In the genomic region with DNA sequence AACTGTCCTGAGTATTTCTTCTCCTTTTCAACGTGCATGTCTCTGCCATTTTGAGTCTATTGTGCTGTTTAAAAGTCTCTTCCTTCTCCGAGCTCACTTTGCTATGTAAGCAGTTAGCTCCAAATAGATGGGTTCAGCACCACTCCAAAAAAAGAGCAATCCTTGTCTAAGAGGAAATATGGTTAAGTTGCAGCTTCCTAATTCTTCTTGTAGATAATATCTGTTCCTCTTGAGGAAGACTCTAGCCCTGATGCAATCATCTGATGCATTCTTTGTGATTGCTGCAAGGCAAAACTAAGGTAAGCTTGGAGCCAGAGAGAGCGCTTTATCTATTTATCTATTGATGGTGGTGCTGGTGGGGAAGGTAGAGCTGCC, we compare ENCODE assay signal across 15 cellular contexts. TPM values are rescaled to one million over a fixed set of nuclear protein-coding genes. Genes with fewer than 3 reads are reported as not detected.
A peak's percentile ranks its signal among the peaks of the same experiment; 100 is the strongest.
DNase-seq lines count a peak whose midpoint lies in the region; ATAC-seq, FAIRE-seq and TF ChIP-seq lines count a peak whose summit lies in the region.
"Had no signal": no experiment of that assay in that cellular context is flagged by ENCODE, and none has a peak within 500 bp of the region (broad histone marks: within the 10 kb centered on the region; RNA-seq: fewer than 3 reads in every experiment).

No MANE protein-coding gene starts in this region.

- TF ChIP-seq RAD21 in liver (IDR thresholded peaks at IDR 0.05) = no peak
- TF ChIP-seq RAD21 in HepG2 (CRISPR knock-in tag; IDR thresholded peaks at IDR 0.05) = no peak

- TF ChIP-seq EP300 in HepG2 (IDR thresholded peaks at IDR 0.05; ENCODE audit: low read depth in 2 of 2, low read length in 2 of 2) (no peak), HepG2 (CRISPR knock-in tag; IDR thresholded peaks at IDR 0.05; ENCODE audit: borderline replicate concordance) (no peak)

- H3K27me3 ChIP-seq in liver (ENCODE audit: control insufficient read depth in 4 of 4, insufficient read depth in 4 of 4, low read length in 3 of 4) = no peaks in the 10 kb centered on the region
- no peaks in the 10 kb centered on the region for H3K27me3 ChIP-seq in HepG2 (ENCODE audit: control insufficient read depth in 1 of 2, insufficient read depth in 2 of 2, low read length in 2 of 2)
- H3K27me3 ChIP-seq in adrenal gland = no peaks in the 10 kb centered on the region
- H3K27me3 ChIP-seq in lower lobe of right lung (ENCODE audit: low read depth) = no peaks in the 10 kb centered on the region
- H3K27me3 ChIP-seq in esophagus squamous epithelium = no peaks in the 10 kb centered on the region
- no peaks in the 10 kb centered on the region for H3K27me3 ChIP-seq in ascending aorta
- H3K27me3 ChIP-seq: spleen had no signal

- TF ChIP-seq CTCF in liver (IDR thresholded peaks at IDR 0.05; ENCODE audit: low read depth, low read length, missing input control) = no peak
- no peak for TF ChIP-seq CTCF in HepG2 (CRISPR knock-in tag; IDR thresholded peaks at IDR 0.05)
- no peak for TF ChIP-seq CTCF in adrenal gland (IDR thresholded peaks at IDR 0.05)
- TF ChIP-seq CTCF in lower lobe of right lung (IDR thresholded peaks at IDR 0.05) = no peak
- no peak for TF ChIP-seq CTCF in esophagus squamous epithelium (IDR thresholded peaks at IDR 0.05)
- TF ChIP-seq CTCF in ascending aorta (IDR thresholded peaks at IDR 0.05) = no peak

- TF ChIP-seq POLR2A in HepG2 (IDR thresholded peaks at IDR 0.05; ENCODE audit: insufficient read depth in 1 of 2, low read depth in 2 of 2, low read length in 2 of 2) (no peak), adrenal gland (IDR thresholded peaks at IDR 0.05) (no peak), esophagus squamous epithelium (IDR thresholded peaks at IDR 0.05) (no peak)

- H3K36me3 ChIP-seq in liver (ENCODE audit: control insufficient read depth in 4 of 4, insufficient read depth in 3 of 4, low read depth in 1 of 4, low read length in 3 of 4) (no peaks in the 10 kb centered on the region), HepG2 (replicated peaks in 1 of 2; ENCODE audit: control insufficient read depth in 1 of 2, insufficient read depth in 2 of 2, low read length in 2 of 2) (no peaks in the 10 kb centered on the region), adrenal gland (replicated peaks in 1 of 2) (no peaks in the 10 kb centered on the region), lower lobe of right lung (no peaks in the 10 kb centered on the region), esophagus squamous epithelium (no peaks in the 10 kb centered on the region), ascending aorta (no peaks in the 10 kb centered on the region)
- H3K36me3 ChIP-seq: spleen had no signal

- H2AFZ ChIP-seq in HepG2 (ENCODE audit: low read length) = no peak overlapping the region

- CTCF ChIA-PET in HepG2 (lab: Yijun Ruan, JAX; ENCODE audit: low intra/inter-chr PET ratio, low total read pairs) = no interaction called here
- CTCF ChIA-PET in activated CD8-positive, alpha-beta T cell treated with anti-CD3 and anti-CD28 coated beads, Interleukin-2, amount 10 ng/mL, durations not matched to agents 7 days and 5 days (lab: Charles Lee) = interaction anchor here (0.6 to 1.5 kb wide), 5 partner anchors 13 to 751 kb away, joined by 3 to 4 read pairs (median 3); no protein-coding TSS in a partner anchor

- no peak overlapping the region for H3K27ac Mint-ChIP-seq in activated CD8-positive, alpha-beta T cell treated with anti-CD3 and anti-CD28 coated beads, Interleukin-2, amount 10 ng/mL, durations not matched to agents 7 days and 5 days
- no peak overlapping the region for H3K27ac Mint-ChIP-seq in T-helper 17 cell
- H3K27ac Mint-ChIP-seq: activated naive CD8-positive, alpha-beta T cell had no signal

- H4K20me1 ChIP-seq in HepG2 (ENCODE audit: insufficient read depth, low read length) = no peaks in the 10 kb centered on the region

- no peak for DNase-seq in HepG2 (ENCODE audit: low spot score)
- DNase-seq in adrenal gland = no peak
- no peak for DNase-seq in lower lobe of right lung
- DNase-seq in esophagus squamous epithelium (lab: John Stamatoyannopoulos, UW) = no peak
- no peak for DNase-seq in activated CD8-positive, alpha-beta T cell treated with anti-CD3 and anti-CD28 coated beads, Interleukin-2, amount 10 ng/mL, durations not matched to agents 7 days and 5 days
- no peak for DNase-seq in T-helper 17 cell
- DNase-seq in ascending aorta (ENCODE audit: low spot score in 2 of 2) = no peak
- DNase-seq: ACHN, occipital lobe, PC-3, spleen, T-helper 1 cell had no signal

- no peak for ATAC-seq in HepG2
- ATAC-seq in lower lobe of right lung = peak; percentile 37 to 63
- no peak for ATAC-seq in activated CD8-positive, alpha-beta T cell treated with anti-CD3 and anti-CD28 coated beads, Interleukin-2, amount 10 ng/mL, durations not matched to agents 7 days and 5 days
- no peak for ATAC-seq in T-helper 17 cell
- ATAC-seq: PC-3 had no signal

- no peaks in the 10 kb centered on the region for H3K79me2 ChIP-seq in HepG2 (ENCODE audit: insufficient read depth, low read length)

- no TSS peak for BruUV-seq in HepG2 (replicated peaks; lab: Mats Ljungman, UMichigan)

- no peaks in the 10 kb centered on the region for H3K9me3 Mint-ChIP-seq in activated CD8-positive, alpha-beta T cell treated with anti-CD3 and anti-CD28 coated beads, Interleukin-2, amount 10 ng/mL, durations not matched to agents 7 days and 5 days (ENCODE audit: insufficient read depth)

- H3K27ac ChIP-seq in liver (ENCODE audit: low read depth in 1 of 2, low read length in 2 of 2) (no peak overlapping the region), HepG2 (ENCODE audit: extremely low read length, insufficient read depth, low read length) (no peak overlapping the region), adrenal gland (peak overlapping the region in 3 of 5 donors; percentile 1 to 28 (median 24)), lower lobe of right lung (no peak overlapping the region), esophagus squamous epithelium (peak overlapping the region in 1 of 4 donors; percentile 19), ascending aorta (no peak overlapping the region)

- no peak overlapping the region for H3K4me3 Mint-ChIP-seq in activated CD8-positive, alpha-beta T cell treated with anti-CD3 and anti-CD28 coated beads, Interleukin-2, amount 10 ng/mL, durations not matched to agents 7 days and 5 days
- no peak overlapping the region for H3K4me3 Mint-ChIP-seq in T-helper 17 cell
- H3K4me3 Mint-ChIP-seq: activated naive CD8-positive, alpha-beta T cell had no signal

- 72% methylated on average over 3 of the region's 3 CpGs for WGBS in liver
- WGBS in HepG2 (ENCODE audit: low lambda C conversion rate) = 47% methylated on average over 3 of the region's 3 CpGs
- 57 to 67% (median 60%) methylated on average over 3 of the region's 3 CpGs for WGBS in adrenal gland, 4 donors
- WGBS in esophagus squamous epithelium, 2 donors = 57 to 58% methylated on average over 3 of the region's 3 CpGs

- H3K4me1 ChIP-seq in liver (ENCODE audit: control insufficient read depth in 4 of 4, insufficient read depth in 4 of 4, low read length in 3 of 4) = no peaks in the 10 kb centered on the region
- H3K4me1 ChIP-seq in HepG2 (ENCODE audit: insufficient read depth, low read length) = no peaks in the 10 kb centered on the region
- peaks cover 0 to 4% of the 10 kb centered on the region in 2 donors for H3K4me1 ChIP-seq in adrenal gland (replicated peaks in 1 of 2)
- peaks cover 19% of the 10 kb centered on the region for H3K4me1 ChIP-seq in lower lobe of right lung
- H3K4me1 ChIP-seq in esophagus squamous epithelium = peaks cover 0 to 5% (median 0%) of the 10 kb centered on the region in 3 donors
- no peaks in the 10 kb centered on the region for H3K4me1 ChIP-seq in ascending aorta

- no peak for FAIRE-seq in HepG2 (lab: Jason Lieb, UNC)
- FAIRE-seq: H54 had no signal

- in situ Hi-C loops in HepG2 (cut with HindIII; ENCODE audit: extremely low pct_ligation_motif_present, low pct_unique_long_range_greater_than_20kb) = no loop called here

- H3K27me3 Mint-ChIP-seq in activated CD8-positive, alpha-beta T cell treated with anti-CD3 and anti-CD28 coated beads, Interleukin-2, amount 10 ng/mL, durations not matched to agents 7 days and 5 days (ENCODE audit: low read depth) = no peaks in the 10 kb centered on the region
- no peaks in the 10 kb centered on the region for H3K27me3 Mint-ChIP-seq in T-helper 17 cell

- intact Hi-C loops in HepG2 (cut with micrococcal nuclease; ENCODE audit: unreplicated experiment) = no loop called here
- intact Hi-C loops in adrenal gland (cut with DNase I) = no loop called here
- intact Hi-C loops in lower lobe of right lung (cut with DNase I) = no loop called here
- intact Hi-C loops in esophagus squamous epithelium (cut with DNase I) = no loop called here
- intact Hi-C loops in ascending aorta (cut with DNase I) = no loop called here

- POLR2A ChIA-PET in HepG2 (lab: Yijun Ruan, JAX) = no interaction called here
- POLR2A ChIA-PET in activated CD8-positive, alpha-beta T cell treated with anti-CD3 and anti-CD28 coated beads, Interleukin-2, amount 10 ng/mL, durations not matched to agents 7 days and 5 days (lab: Charles Lee) = no interaction called here

- H3K4me3 ChIP-seq in liver (ENCODE audit: low read depth in 1 of 3, low read length in 3 of 3) (no peak overlapping the region), HepG2 (replicated peaks in 1 of 3; ENCODE audit: insufficient read depth in 1 of 3, low read depth in 2 of 3, low read length in 3 of 3) (no peak overlapping the region), adrenal gland (no peak overlapping the region), lower lobe of right lung (no peak overlapping the region), esophagus squamous epithelium (no peak overlapping the region), ascending aorta (no peak overlapping the region)
- H3K4me3 ChIP-seq: spleen had no signal

- H3K9me3 ChIP-seq in liver (ENCODE audit: control insufficient read depth in 4 of 4, low read length in 3 of 4) = no peaks in the 10 kb centered on the region
- H3K9me3 ChIP-seq in HepG2 (ENCODE audit: low read length) = no peaks in the 10 kb centered on the region
- no peaks in the 10 kb centered on the region for H3K9me3 ChIP-seq in adrenal gland (replicated peaks in 1 of 3)
- H3K9me3 ChIP-seq in lower lobe of right lung = no peaks in the 10 kb centered on the region
- no peaks in the 10 kb centered on the region for H3K9me3 ChIP-seq in esophagus squamous epithelium
- H3K9me3 ChIP-seq in T-helper 17 cell (ENCODE audit: control insufficient read depth, low read length, poor library complexity, severe bottlenecking) = no peaks in the 10 kb centered on the region
- no peaks in the 10 kb centered on the region for H3K9me3 ChIP-seq in ascending aorta

- no peaks in the 10 kb centered on the region for H3K36me3 Mint-ChIP-seq in activated CD8-positive, alpha-beta T cell treated with anti-CD3 and anti-CD28 coated beads, Interleukin-2, amount 10 ng/mL, durations not matched to agents 7 days and 5 days (ENCODE audit: low read depth)
- no peaks in the 10 kb centered on the region for H3K36me3 Mint-ChIP-seq in T-helper 17 cell (ENCODE audit: low read depth)

- H3K4me2 ChIP-seq in HepG2 (ENCODE audit: low read depth, low read length) = no peak overlapping the region

- no peaks in the 10 kb centered on the region for H3K4me1 Mint-ChIP-seq in activated CD8-positive, alpha-beta T cell treated with anti-CD3 and anti-CD28 coated beads, Interleukin-2, amount 10 ng/mL, durations not matched to agents 7 days and 5 days (ENCODE audit: low read depth)
- H3K4me1 Mint-ChIP-seq in T-helper 17 cell = peaks cover 8% of the 10 kb centered on the region

- H3K9ac ChIP-seq in liver (ENCODE audit: low read depth in 1 of 2, low read length in 2 of 2) = no peak overlapping the region
- no peak overlapping the region for H3K9ac ChIP-seq in HepG2 (ENCODE audit: insufficient read depth, low read depth, low read length)

RNA-seq across cellular contexts. Expression of a gene that starts 49.3 kb away (rescaled TPM):
- total RNA-seq in liver = 10 to 100 TPM in 1 of 2 donors, 1 to 10 TPM in 1; 6.8 to 17.8 TPM
- polyA plus RNA-seq in liver = 10 to 100 TPM; 16.3 to 28.8 TPM
- total RNA-seq in HepG2 (2016; rRNA removed; fragmentation: Illumina TruSeq; extraction: Trizol) = 13.1 and 14.5 TPM in 2 replicates
- total RNA-seq in HepG2 (2016; cell fraction: cytosol; rRNA removed; fragmentation: Illumina TruSeq; extraction: Trizol; ENCODE audit: low read depth) = 14.6 and 14.8 TPM in 2 replicates
- total RNA-seq in HepG2 (2016; cell fraction: insoluble cytoplasmic fraction; rRNA removed; fragmentation: Illumina TruSeq; extraction: Trizol) = 12.6 and 14.3 TPM in 2 replicates
- 16.4 and 17.5 TPM in 2 replicates for total RNA-seq in HepG2 (2016; cell fraction: membrane; rRNA removed; fragmentation: Illumina TruSeq; extraction: Trizol)
- 5.5 and 6.1 TPM in 2 replicates for total RNA-seq in HepG2 (2016; cell fraction: nucleus; rRNA removed; fragmentation: Illumina TruSeq; extraction: Trizol)
- 3.4 and 4.5 TPM in 2 replicates for polyA plus RNA-seq in HepG2 (2011; rRNA removed)
- 2.4 and 3.4 TPM in 2 replicates for polyA plus RNA-seq in HepG2 (2011; cell fraction: cytosol; rRNA removed)
- polyA plus RNA-seq in HepG2 (2011; cell fraction: nucleus; rRNA removed) = 0.63 and 1.1 TPM in 2 replicates
- polyA plus RNA-seq in HepG2 (2012) = 6.8 and 7.0 TPM in 2 replicates
- polyA plus RNA-seq in HepG2 (2016; cell fraction: cytosol; fragmentation: Illumina TruSeq; extraction: Trizol; ENCODE audit: low read depth) = 18.5 and 18.8 TPM in 2 replicates
- 15.6 and 17.9 TPM in 2 replicates for polyA plus RNA-seq in HepG2 (2016; cell fraction: insoluble cytoplasmic fraction; fragmentation: Illumina TruSeq; extraction: Trizol; ENCODE audit: low read depth)
- 15.9 and 16.3 TPM in 2 replicates for polyA plus RNA-seq in HepG2 (2016; cell fraction: membrane; fragmentation: Illumina TruSeq; extraction: Trizol; ENCODE audit: low read depth)
- polyA plus RNA-seq in HepG2 (2016; cell fraction: nucleus; fragmentation: Illumina TruSeq; extraction: Trizol; ENCODE audit: insufficient read depth, low read depth) = 8.7 and 9.1 TPM in 2 replicates
- polyA minus RNA-seq in HepG2 (2011; rRNA and poly(A)+ RNA removed; ENCODE audit: low replicate concordance) = 1.1 and 2.3 TPM in 2 replicates
- polyA minus RNA-seq in HepG2 (2011; cell fraction: cytosol; rRNA and poly(A)+ RNA removed) = 1.8 and 2.5 TPM in 2 replicates
- 2.0 and 2.2 TPM in 2 replicates for polyA minus RNA-seq in HepG2 (2011; cell fraction: nucleus; rRNA and poly(A)+ RNA removed)
- total RNA-seq in adrenal gland = 1,000 to 10,000 TPM in 1 of 8 donors, 100 to 1,000 TPM in 7; 124 to 1,285 (median 315) TPM
- polyA plus RNA-seq in adrenal gland = 1,000 to 10,000 TPM in 1 of 3 donors, 100 to 1,000 TPM in 1, 10 to 100 TPM in 1; 51.1 to 1,586 (median 165) TPM
- 19.5 TPM for total RNA-seq in lower lobe of right lung
- total RNA-seq in esophagus squamous epithelium = 10 to 100 TPM; 13.7 to 22.2 (median 17.5) TPM
- total RNA-seq in activated CD8-positive, alpha-beta T cell treated with anti-CD3 and anti-CD28 coated beads, Interleukin-2, amount 10 ng/mL, durations not matched to agents 7 days and 5 days = 10 to 100 TPM; 10.0 to 10.5 TPM
- 10 to 100 TPM; 12.0 to 12.1 TPM for total RNA-seq in T-helper 17 cell
- 17.6 TPM for total RNA-seq in ascending aorta

Comparison
In these comparisons a context has a peak if more than half of its experiments do, and no peak if none do; other contexts are left out.
1. H3K27ac ChIP-seq: peak in adrenal gland (3 of 5); none in liver (0 of 2), HepG2 (single experiment), lower lobe of right lung (single experiment) and ascending aorta (0 of 2).
2. ATAC-seq: peak in lower lobe of right lung (2 of 2); none in HepG2 (single experiment), activated CD8-positive, alpha-beta T cell treated with anti-CD3 and anti-CD28 coated beads, Interleukin-2, amount 10 ng/mL, durations not matched to agents 7 days and 5 days (single experiment) and T-helper 17 cell (single experiment).